Comparison of ENCODE assay signal across 1 cellular context in genomic region chr6:26312501-26313390, GRCh38.
TF ChIP-seq lines count a peak whose summit lies in the region.

No MANE protein-coding gene starts in this region.

TF ChIP-seq in HepG2, 621 proteins besides CTCF, POLR2A, EP300 and RAD21 (continued from another document and continues in another):
- TF ChIP-seq ZNF407 (CRISPR knock-in tag; IDR thresholded peaks at IDR 0.05; ENCODE audit: not compliant biosample characterization) = no peak
- TF ChIP-seq MEIS1 (CRISPR knock-in tag; IDR thresholded peaks at IDR 0.05; ENCODE audit: borderline replicate concordance) = peak; percentile 88; the same call in 1 of the 2 replicates
- TF ChIP-seq ZNF7 (CRISPR knock-in tag; IDR thresholded peaks at IDR 0.05) = peak; percentile 52; the same call in 1 of the 2 replicates
- TF ChIP-seq BCLAF1 (IDR thresholded peaks at IDR 0.05) = no peak
- peak; percentile 32; the same call in 1 of the 2 replicates for TF ChIP-seq SIN3B (IDR thresholded peaks at IDR 0.05; ENCODE audit: low read length)
- TF ChIP-seq LRRFIP1 (CRISPR knock-in tag; conservative IDR thresholded peaks at IDR 0.05) = 0 out of 2 replicates have a peak, but pooled peaks have one; percentile 47
- no peak for TF ChIP-seq MATR3 (CRISPR knock-in tag; IDR thresholded peaks at IDR 0.05)
- TF ChIP-seq ZKSCAN5 (CRISPR knock-in tag; IDR thresholded peaks at IDR 0.05) = no peak
- TF ChIP-seq ZNF614 (CRISPR knock-in tag; IDR thresholded peaks at IDR 0.05; ENCODE audit: borderline replicate concordance) = peak; percentile 72
- TF ChIP-seq RBAK (CRISPR knock-in tag; IDR thresholded peaks at IDR 0.05) = no peak
- TF ChIP-seq CAMTA2 (CRISPR knock-in tag; IDR thresholded peaks at IDR 0.05; ENCODE audit: borderline replicate concordance) = 0 out of 2 replicates have a peak, but pooled peaks have one; percentile 75
- no peak for TF ChIP-seq ZNF670 (CRISPR knock-in tag; IDR thresholded peaks at IDR 0.05; ENCODE audit: borderline replicate concordance)
- no peak for TF ChIP-seq SRSF1 (optimal IDR thresholded peaks at IDR 0.05; ENCODE audit: low read depth, low read length)
- TF ChIP-seq ZNF713 (CRISPR knock-in tag; IDR thresholded peaks at IDR 0.05) = no peak
- TF ChIP-seq ZBTB21 (CRISPR knock-in tag; IDR thresholded peaks at IDR 0.05) = no peak; the same call in 1 of the 2 replicates
- peak; percentile 78; the same call in 1 of the 2 replicates for TF ChIP-seq ZNF441 (CRISPR knock-in tag; IDR thresholded peaks at IDR 0.05; ENCODE audit: borderline replicate concordance)
- no peak for TF ChIP-seq DDIT3 (CRISPR knock-in tag; IDR thresholded peaks at IDR 0.05)
- peak; percentile 77 for TF ChIP-seq ELF1 (CRISPR knock-in tag; IDR thresholded peaks at IDR 0.05)
- TF ChIP-seq ZNF382 (CRISPR knock-in tag; IDR thresholded peaks at IDR 0.05; ENCODE audit: borderline replicate concordance) = no peak
- TF ChIP-seq HIVEP1 (CRISPR knock-in tag; IDR thresholded peaks at IDR 0.05) = no peak
- TF ChIP-seq BCL6 (CRISPR knock-in tag; IDR thresholded peaks at IDR 0.05) = peak; percentile 25; the same call in 1 of the 2 replicates
- no peak for TF ChIP-seq PLRG1 (conservative IDR thresholded peaks at IDR 0.05)
- no peak for TF ChIP-seq ZNF749 (CRISPR knock-in tag; IDR thresholded peaks at IDR 0.05; ENCODE audit: borderline replicate concordance)
- TF ChIP-seq GRHL1 (CRISPR knock-in tag; conservative IDR thresholded peaks at IDR 0.05) = no peak
- no peak for TF ChIP-seq ZNF235 (CRISPR knock-in tag; IDR thresholded peaks at IDR 0.05; ENCODE audit: borderline replicate concordance)
- peak; percentile 33 for TF ChIP-seq CREB1 (IDR thresholded peaks at IDR 0.05)
- peak; percentile 78 for TF ChIP-seq CREB1 (CRISPR knock-in tag; IDR thresholded peaks at IDR 0.05)
- TF ChIP-seq HINFP (CRISPR knock-in tag; IDR thresholded peaks at IDR 0.05; ENCODE audit: low read depth) = peak; percentile 95
- no peak for TF ChIP-seq IKZF1 (IDR thresholded peaks at IDR 0.05)
